14 cellular contexts compared by ENCODE assay signal in the genomic region with DNA sequence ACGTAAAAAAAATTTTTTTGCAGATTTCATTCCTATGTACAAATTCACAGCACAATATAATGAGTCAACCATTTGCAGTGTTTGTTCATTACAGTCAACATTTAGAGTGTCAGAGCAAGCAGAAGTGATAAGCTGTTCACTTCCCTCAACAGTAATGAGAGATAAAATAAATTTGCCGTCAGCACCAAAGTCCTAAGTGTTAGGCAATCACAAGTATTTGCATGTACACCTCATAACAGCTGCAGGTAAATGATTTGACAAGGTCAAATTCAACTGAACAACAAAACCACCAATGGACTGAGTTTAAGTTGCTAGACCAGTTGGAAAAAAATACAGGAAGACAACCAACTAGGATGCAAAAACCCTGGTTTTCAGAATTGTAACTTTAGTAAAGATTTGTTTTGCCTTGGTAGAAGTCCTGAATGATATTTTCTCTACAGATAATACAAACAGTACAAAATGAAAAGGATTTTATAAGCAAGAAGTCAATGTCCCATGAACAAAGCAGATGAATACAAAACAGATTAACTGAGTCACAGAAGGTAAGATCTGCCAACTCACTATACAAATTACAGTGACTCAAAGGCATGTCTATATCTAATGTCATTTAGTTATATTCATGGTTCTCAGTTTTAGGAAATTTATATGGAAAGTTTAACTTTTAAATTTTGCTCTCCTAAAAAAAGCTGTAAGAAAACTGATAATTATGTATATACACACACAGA. TPM values are rescaled to one million over a fixed set of nuclear protein-coding genes. Genes with fewer than 3 reads are reported as not detected.
A peak's percentile ranks its signal among the peaks of the same experiment; 100 is the strongest.
DNase-seq lines count a peak whose midpoint lies in the region; ATAC-seq and TF ChIP-seq lines count a peak whose summit lies in the region.
"Had no signal": no experiment of that assay in that cellular context is flagged by ENCODE, and none has a peak within 500 bp of the region (broad histone marks: within the 10 kb centered on the region; RNA-seq: fewer than 3 reads in every experiment).

No MANE protein-coding gene starts in this region.

- peak overlapping the region; percentile 9; the same call in 1 of the 2 replicates for H3K27ac ChIP-seq in PC-9
- peak overlapping the region in 1 of 2 donors; percentile 82 for H3K27ac ChIP-seq in left lung
- H3K27ac ChIP-seq: breast epithelium, esophagus muscularis mucosa, prostate gland had no signal

- intact Hi-C loops in PC-9 (cut with micrococcal nuclease; ENCODE audit: unreplicated experiment): no loop called here
- intact Hi-C loops in left lung (cut with DNase I): no loop called here

- H3K9me3 ChIP-seq in PC-9 (ENCODE audit: insufficient read depth, low read depth): no peaks in the 10 kb centered on the region
- H3K9me3 ChIP-seq in left lung: no peaks in the 10 kb centered on the region
- H3K9me3 ChIP-seq: breast epithelium, esophagus muscularis mucosa, prostate gland had no signal

- H2AFZ ChIP-seq in PC-9: no peak overlapping the region

- peak; percentile 99 for DNase-seq in DMS53 (lab: John Stamatoyannopoulos, UW)
- peak; percentile 39 for DNase-seq in HuH-7 (ENCODE audit: low spot score)
- DNase-seq in PC-9: peak in 1 of 2 experiments; percentile 92
- DNase-seq in left lung: no peak
- DNase-seq in T-helper 2 cell: no peak
- DNase-seq in epidermal melanocyte (ENCODE audit: insufficient read length, low spot score): no peak
- DNase-seq: GDM1; stimulated activated CD4-positive, alpha-beta T cell treated with anti-CD3 and anti-CD28 coated beads, Interleukin-4, amount 100 ng/mL, for 1 hour; stimulated activated naive CD4-positive, alpha-beta T cell had no signal

- POLR2A ChIA-PET in PC-9 (lab: Charles Lee; ENCODE audit: unreplicated experiment): interaction anchor here (0.5 kb wide), 1 partner anchor 169 kb away, joined by 4 read pairs; no protein-coding TSS in a partner anchor

- no peak for TF ChIP-seq CTCF in PC-9 (conservative IDR thresholded peaks at IDR 0.05)
- no peak for TF ChIP-seq CTCF in left lung (IDR thresholded peaks at IDR 0.05)

- H3K27me3 ChIP-seq in PC-9 (ENCODE audit: insufficient read depth, low read depth): no peaks in the 10 kb centered on the region
- H3K27me3 ChIP-seq in left lung: no peaks in the 10 kb centered on the region
- H3K27me3 ChIP-seq: breast epithelium had no signal

- peak overlapping the region; percentile 13 for H3K4me2 ChIP-seq in PC-9

- no peaks in the 10 kb centered on the region for H4K20me1 ChIP-seq in PC-9 (ENCODE audit: insufficient read depth)

- CTCF ChIA-PET in PC-9 (lab: Charles Lee): interaction anchor here (0.6 kb wide), 1 partner anchor 399 kb away, joined by 3 read pairs; no protein-coding TSS in a partner anchor

- peaks cover 27% of the 10 kb centered on the region for H3F3A ChIP-seq in PC-9 (ENCODE audit: insufficient read depth, low read depth)

- peak; percentile 93 for ATAC-seq in left lung
- no peak for ATAC-seq in HG03139 (IDR thresholded peaks at IDR 0.05; ENCODE audit: unreplicated experiment)
- ATAC-seq in GM21619 (IDR thresholded peaks at IDR 0.05; ENCODE audit: unreplicated experiment): no peak

- no TSS peak for BruUV-seq in PC-9 (replicated peaks; lab: Mats Ljungman, UMichigan)

- H3K36me3 ChIP-seq in PC-9 (ENCODE audit: low read depth) (no peaks in the 10 kb centered on the region), left lung (no peaks in the 10 kb centered on the region)
- H3K36me3 ChIP-seq: breast epithelium, esophagus muscularis mucosa, prostate gland had no signal

- H3K9me2 ChIP-seq in PC-9 (ENCODE audit: insufficient read depth): no peaks in the 10 kb centered on the region

- peaks cover 55% of the 10 kb centered on the region for H3K79me2 ChIP-seq in PC-9 (ENCODE audit: low read depth)

- H3K4me1 ChIP-seq in PC-9 (replicated peaks; ENCODE audit: insufficient read depth): peaks cover 44% of the 10 kb centered on the region
- peaks cover 0 to 3% of the 10 kb centered on the region in 2 donors for H3K4me1 ChIP-seq in left lung
- H3K4me1 ChIP-seq: breast epithelium, esophagus muscularis mucosa, prostate gland had no signal

- H3K4me3 ChIP-seq in PC-9 (no peak overlapping the region), left lung (no peak overlapping the region)
- H3K4me3 ChIP-seq: breast epithelium, esophagus muscularis mucosa, prostate gland had no signal

RNA-seq across cellular contexts. Expression of gene RAPGEF5, which starts 10.4 kb away (rescaled TPM):
- total RNA-seq in PC-9 (2021) (16.4 and 16.6 TPM in 2 replicates), left lung (10 to 100 TPM; 44.2 to 64.6 TPM)

Comparison
In these comparisons a context has a peak if more than half of its experiments do, and no peak if none do; other contexts are left out.
1. DNase-seq: peak in DMS53 (single experiment) and HuH-7 (single experiment); none in left lung (0 of 2), T-helper 2 cell (0 of 5) and epidermal melanocyte (single experiment).